8 cellular contexts compared by ENCODE assay signal in genomic region chr4:70992354-70992753, GRCh38. TPM values are rescaled to one million over a fixed set of nuclear protein-coding genes. Genes with fewer than 3 reads are reported as not detected.
A peak's percentile ranks its signal among the peaks of the same experiment; 100 is the strongest.
DNase-seq lines count a peak whose midpoint lies in the region; ATAC-seq, FAIRE-seq and TF ChIP-seq lines count a peak whose summit lies in the region.

No MANE protein-coding gene starts in this region.

- H3K27me3 ChIP-seq in mammary epithelial cell (ENCODE audit: insufficient read depth, low read length): no peaks in the 10 kb centered on the region

- TF ChIP-seq CTCF in NB4 (IDR thresholded peaks at IDR 0.05; ENCODE audit: low read depth, low read length) (no peak), mammary epithelial cell (conservative IDR thresholded peaks at IDR 0.05 in 1 of 2, IDR thresholded peaks at IDR 0.05 in 1 of 2; ENCODE audit: extremely low read depth in 1 of 2, insufficient read depth in 1 of 2, low read depth in 1 of 2, low read length in 2 of 2) (no peak), neural crest cell (conservative IDR thresholded peaks at IDR 0.05) (no peak)

- intact Hi-C loops in mammary epithelial cell (cut with micrococcal nuclease): no loop called here

- peak; percentile 50 for DNase-seq in G401 (ENCODE audit: low spot score)
- DNase-seq in NB4 (ENCODE audit: low read depth): peak; percentile 33
- DNase-seq in mammary epithelial cell: peak; percentile 22
- DNase-seq in neural crest cell (ENCODE audit: low read depth, low spot score): no peak
- DNase-seq in activated CD8-positive, alpha-beta memory T cell treated with anti-CD3 and anti-CD28 coated beads, Interleukin-2, amount 50 U/mL, for 4 hours: no peak
- DNase-seq in NCI-H187 treated with DMSO at 0.1 percent for 48 hours (lab: John Stamatoyannopoulos, UW): no peak
- no peak for DNase-seq in GM19239 (ENCODE audit: insufficient read length, low spot score)

- CTCF ChIA-PET in mammary epithelial cell (lab: Charles Lee; ENCODE audit: low non-redundant PET): no interaction called here

- FAIRE-seq in GM19239 (lab: Jason Lieb, UNC): no peak

- peaks cover 37% of the 10 kb centered on the region for H3K79me2 ChIP-seq in mammary epithelial cell (ENCODE audit: insufficient read depth, low read length)

- H4K20me1 ChIP-seq in mammary epithelial cell (ENCODE audit: insufficient read depth, low read length): no peaks in the 10 kb centered on the region

- H3K36me3 ChIP-seq in mammary epithelial cell (ENCODE audit: insufficient read depth, low read length): no peaks in the 10 kb centered on the region

- dilution Hi-C loops in mammary epithelial cell (cut with HindIII; ENCODE audit: low sequenced_read_pairs): no loop called here

- peak overlapping the region; percentile 86 for H3K4me3 Mint-ChIP-seq in neural crest cell

- peaks cover 7% of the 10 kb centered on the region for H3K4me1 ChIP-seq in mammary epithelial cell (ENCODE audit: insufficient read depth, low read length)

- WGBS in mammary epithelial cell (ENCODE audit: low coverage, missing lambda C conversion rate): 47% methylated on average over 5 of the region's 5 CpGs

- H3K27ac Mint-ChIP-seq in neural crest cell (ENCODE audit: unreplicated experiment): no peak overlapping the region

- H3K4me2 ChIP-seq in mammary epithelial cell (ENCODE audit: insufficient read depth, low read depth, low read length): peak overlapping the region; percentile 84

- ATAC-seq in HG03175 (IDR thresholded peaks at IDR 0.05; ENCODE audit: unreplicated experiment): no peak

- H3K27me3 Mint-ChIP-seq in neural crest cell (ENCODE audit: low read depth): no peaks in the 10 kb centered on the region

- H3K9ac ChIP-seq in mammary epithelial cell (ENCODE audit: insufficient read depth, low read length): no peak overlapping the region

- peaks cover 2% of the 10 kb centered on the region for H3K9me3 Mint-ChIP-seq in neural crest cell

- in situ Hi-C loops in G401 (cut with HindIII; ENCODE audit: low sequenced_read_pairs): no loop called here
- in situ Hi-C loops in mammary epithelial cell (cut with MboI; ENCODE audit: low sequenced_read_pairs in 2 of 2): loop anchor here in 1 of 2 donors (25.0 kb wide), 1 partner anchor 305 kb away; the partner anchor contains the start of gene UTP3

- H2AFZ ChIP-seq in mammary epithelial cell (ENCODE audit: low read depth, low read length): peak overlapping the region; percentile 100

- TF ChIP-seq POLR2A in NB4 (IDR thresholded peaks at IDR 0.05; ENCODE audit: extremely low read depth, insufficient read length): no peak

- BruUV-seq in mammary epithelial cell (replicated peaks; lab: Mats Ljungman, UMichigan): no TSS peak

- H3K4me1 Mint-ChIP-seq in neural crest cell: peaks cover 51% of the 10 kb centered on the region

- no peaks in the 10 kb centered on the region for H3K9me3 ChIP-seq in mammary epithelial cell (replicated peaks; ENCODE audit: insufficient read depth, low read length)

- H3K36me3 Mint-ChIP-seq in neural crest cell (ENCODE audit: low read depth): peaks cover 12% of the 10 kb centered on the region

- H3K27ac ChIP-seq in mammary epithelial cell (ENCODE audit: insufficient read depth, low read depth, low read length): no peak overlapping the region

- H3K4me3 ChIP-seq in NB4 (ENCODE audit: low read depth, low read length): peak overlapping the region; percentile 79
- H3K4me3 ChIP-seq in mammary epithelial cell (replicated peaks in 1 of 3; ENCODE audit: insufficient read depth in 1 of 3, low read depth in 2 of 3, low read length in 3 of 3): peak overlapping the region; percentile 81 to 95 (median 91)

RNA-seq across cellular contexts. Expression of gene DCK, which starts 1.1 kb away (rescaled TPM):
- total RNA-seq in G401 (2014; rRNA removed; shearing (Covaris generic)): 22.2 and 26.8 TPM in 2 replicates
- total RNA-seq in mammary epithelial cell (10 to 100 TPM; 10.0 to 16.0 TPM), neural crest cell (19.8 and 21.0 TPM in 2 replicates)
- 7.9 TPM for polyA plus RNA-seq in mammary epithelial cell
- 7.8 TPM for polyA minus RNA-seq in mammary epithelial cell

Comparison
In these comparisons a context has a peak if more than half of its experiments do, and no peak if none do; other contexts are left out.
1. DNase-seq: peak in G401 (single experiment), NB4 (single experiment) and mammary epithelial cell (single experiment); none in neural crest cell (single experiment), activated CD8-positive, alpha-beta memory T cell treated with anti-CD3 and anti-CD28 coated beads, Interleukin-2, amount 50 U/mL, for 4 hours (single experiment), NCI-H187 treated with DMSO at 0.1 percent for 48 hours (single experiment) and GM19239 (single experiment).